2 cellular contexts compared by ENCODE assay signal in genomic region chr12:54002915-54003339, GRCh38.
TF ChIP-seq lines count a peak whose summit lies in the region.

No MANE protein-coding gene starts in this region.

TF ChIP-seq in GM23338, 12 proteins besides CTCF, POLR2A, EP300 and RAD21:
- no peak for TF ChIP-seq STAT1 (IDR thresholded peaks at IDR 0.05; ENCODE audit: unreplicated experiment)
- TF ChIP-seq ETS1 (IDR thresholded peaks at IDR 0.05) = no peak
- TF ChIP-seq CREB1 (CRISPR knock-in tag; IDR thresholded peaks at IDR 0.05; ENCODE audit: low read depth) = no peak
- TF ChIP-seq JUNB (IDR thresholded peaks at IDR 0.05; ENCODE audit: unreplicated experiment) = no peak
- no peak for TF ChIP-seq REST (IDR thresholded peaks at IDR 0.05; ENCODE audit: unreplicated experiment)
- TF ChIP-seq ZNF462 (CRISPR knock-in tag; IDR thresholded peaks at IDR 0.05) = no peak
- TF ChIP-seq POLR2AphosphoS5 (IDR thresholded peaks at IDR 0.05; ENCODE audit: low read depth) = no peak
- TF ChIP-seq EZH2phosphoT487 (IDR thresholded peaks at IDR 0.05; ENCODE audit: unreplicated experiment) = peak; percentile 42
- no peak for TF ChIP-seq NANOG (IDR thresholded peaks at IDR 0.05; ENCODE audit: borderline replicate concordance)
- TF ChIP-seq EZH2 (IDR thresholded peaks at IDR 0.05; ENCODE audit: low read depth, unreplicated experiment) = peak; percentile 96

TF ChIP-seq in SK-N-SH, 30 proteins besides CTCF, POLR2A, EP300 and RAD21:
- TF ChIP-seq JUND (IDR thresholded peaks at IDR 0.05) (no peak), FOSL2 (IDR thresholded peaks at IDR 0.05; ENCODE audit: borderline replicate concordance, low read depth) (no peak), FOXM1 (IDR thresholded peaks at IDR 0.05; ENCODE audit: low read depth) (no peak), GATA2 (CRISPR knock-in tag; IDR thresholded peaks at IDR 0.05) (no peak), NRF1 (IDR thresholded peaks at IDR 0.05; ENCODE audit: low read depth, low read length) (no peak), FOXJ3 (CRISPR knock-in tag; IDR thresholded peaks at IDR 0.05) (no peak), PBX3 (IDR thresholded peaks at IDR 0.05) (no peak)
